ENCODE assay signal across 8 cellular contexts in genomic region chr2:168699834-168700417, GRCh38.
DNase-seq lines count a peak whose midpoint lies in the region; FAIRE-seq and TF ChIP-seq lines count a peak whose summit lies in the region.
"Had no signal": no experiment of that assay in that cellular context is flagged by ENCODE, and none has a peak within 500 bp of the region (broad histone marks: within the 10 kb centered on the region; RNA-seq: fewer than 3 reads in every experiment).

No MANE protein-coding gene starts in this region.

- TF ChIP-seq POLR2A in GM12892 (IDR thresholded peaks at IDR 0.05; ENCODE audit: low read depth, low read length): no peak

- H3K36me3 ChIP-seq in brain microvascular endothelial cell (replicated peaks) (no peaks in the 10 kb centered on the region), HAP-1 (replicated peaks) (no peaks in the 10 kb centered on the region)

- H3K27ac ChIP-seq in brain microvascular endothelial cell: no peak overlapping the region

- FAIRE-seq in GM12892 (lab: Jason Lieb, UNC): no peak
- FAIRE-seq: GM12878 had no signal

- peak; percentile 59 for DNase-seq in NCI-H1694 (lab: John Stamatoyannopoulos, UW)
- DNase-seq in brain microvascular endothelial cell: peak; percentile 58
- DNase-seq in iris pigment epithelial cell (ENCODE audit: low read depth): peak; percentile 93
- DNase-seq in stromal cell of bone marrow (ENCODE audit: low read depth): peak; percentile 11
- DNase-seq in HAP-1 (ENCODE audit: low spot score in 2 of 2): no peak
- no peak for DNase-seq in GM12892 (ENCODE audit: insufficient read length)
- no peak for DNase-seq in middle frontal gyrus (ENCODE audit: extremely low spot score, low spot score)

- no peaks in the 10 kb centered on the region for H3K9me3 ChIP-seq in HAP-1

- H3K4me3 ChIP-seq in brain microvascular endothelial cell (ENCODE audit: low read depth, low read length): no peak overlapping the region
- H3K4me3 ChIP-seq in HAP-1: no peak overlapping the region
- H3K4me3 ChIP-seq: GM12878 had no signal

- peaks cover 11% of the 10 kb centered on the region for H3K4me1 ChIP-seq in HAP-1

- H3K27me3 ChIP-seq in brain microvascular endothelial cell (replicated peaks) (no peaks in the 10 kb centered on the region), HAP-1 (ENCODE audit: low read depth) (no peaks in the 10 kb centered on the region)

- in situ Hi-C loops in brain microvascular endothelial cell (cut with HindIII; ENCODE audit: low pct_ligation_motif_present, low sequenced_read_pairs): no loop called here
- in situ Hi-C loops in HAP-1 (cut with MboI; ENCODE audit: low sequenced_read_pairs): loop anchor here (10.0 kb wide), 1 partner anchor 355 kb away; no protein-coding TSS in a partner anchor

- no peak for TF ChIP-seq CTCF in brain microvascular endothelial cell (IDR thresholded peaks at IDR 0.05; ENCODE audit: low read depth, low read length, missing control alignments)

Comparison
In these comparisons a context has a peak if more than half of its experiments do, and no peak if none do; other contexts are left out.
1. DNase-seq: peak in NCI-H1694 (single experiment), brain microvascular endothelial cell (single experiment), iris pigment epithelial cell (single experiment) and stromal cell of bone marrow (single experiment); none in HAP-1 (0 of 2), GM12892 (single experiment) and middle frontal gyrus (single experiment).